In genomic region chr19:7920520-7921301, GRCh38 we compare ENCODE assay signal across 8 cellular contexts. TPM values are rescaled to one million over a fixed set of nuclear protein-coding genes. Genes with fewer than 3 reads are reported as not detected.
DNase-seq lines count a peak whose midpoint lies in the region; ATAC-seq lines count a peak whose summit lies in the region.

No MANE protein-coding gene starts in this region.

- peak; percentile 46 for ATAC-seq in GM18909 (IDR thresholded peaks at IDR 0.05; ENCODE audit: poor library complexity, unreplicated experiment)
- peak; percentile 41 for ATAC-seq in HG03280 (IDR thresholded peaks at IDR 0.05; ENCODE audit: unreplicated experiment)

- peak; percentile 98 for DNase-seq in AG08395 (ENCODE audit: low spot score)
- peak; percentile 92 for DNase-seq in NCI-H460 (ENCODE audit: extremely low read depth, low read depth)
- peak; percentile 100 for DNase-seq in activated CD4-positive, alpha-beta T cell treated with anti-CD3 and anti-CD28 coated beads for 1 hour
- peak; percentile 70 to 78 for DNase-seq in cerebellar nuclear complex (lab: John Stamatoyannopoulos, UW)
- DNase-seq in kidney tubule cell (ENCODE audit: low spot score), result peak; percentile 93
- DNase-seq in stimulated activated CD4-positive, alpha-beta T cell treated with anti-CD3 and anti-CD28 coated beads, Interleukin-15, amount 100 ng/mL, for 48 hours (ENCODE audit: low read depth in 2 of 2), result peak; percentile 100

RNA-seq across cellular contexts. Expression of gene SNAPC2, which starts 0.6 kb away (rescaled TPM):
- total RNA-seq in NCI-H460 (2014; rRNA removed; shearing (Covaris generic)), result 21.3 and 27.4 TPM in 2 replicates
- 18.8 and 23.3 TPM in 2 replicates for polyA plus RNA-seq in NCI-H460 (2014; cell fraction: nucleus; rRNA removed)

RNA-seq across cellular contexts. Expression of gene CTXN1, which starts 5.2 kb away (rescaled TPM):
- total RNA-seq in NCI-H460 (2014; rRNA removed; shearing (Covaris generic)), result 1.4 and 1.7 TPM in 2 replicates
- 0.58 and 4.2 TPM in 2 replicates for polyA plus RNA-seq in NCI-H460 (2014; cell fraction: nucleus; rRNA removed)

RNA-seq across cellular contexts. Expression of gene TGFBR3L, which starts 6.1 kb away (rescaled TPM):
- 6.0 and 10.9 TPM in 2 replicates for total RNA-seq in NCI-H460 (2014; rRNA removed; shearing (Covaris generic))
- polyA plus RNA-seq in NCI-H460 (2014; cell fraction: nucleus; rRNA removed), result 13.9 and 53.8 TPM in 2 replicates

RNA-seq across cellular contexts. Expression of gene MAP2K7, which starts 17.0 kb away (rescaled TPM):
- 13.6 and 15.7 TPM in 2 replicates for total RNA-seq in NCI-H460 (2014; rRNA removed; shearing (Covaris generic))
- polyA plus RNA-seq in NCI-H460 (2014; cell fraction: nucleus; rRNA removed), result 28.9 and 33.1 TPM in 2 replicates

RNA-seq across cellular contexts. Expression of gene TIMM44, which starts 22.8 kb away (rescaled TPM):
- total RNA-seq in NCI-H460 (2014; rRNA removed; shearing (Covaris generic)), result 127 and 135 TPM in 2 replicates
- 226 and 228 TPM in 2 replicates for polyA plus RNA-seq in NCI-H460 (2014; cell fraction: nucleus; rRNA removed)

Comparison
In these comparisons a context has a peak if more than half of its experiments do, and no peak if none do; other contexts are left out.
1. Peak in every context shown above with its lines: DNase-seq and ATAC-seq.